In the genomic region with DNA sequence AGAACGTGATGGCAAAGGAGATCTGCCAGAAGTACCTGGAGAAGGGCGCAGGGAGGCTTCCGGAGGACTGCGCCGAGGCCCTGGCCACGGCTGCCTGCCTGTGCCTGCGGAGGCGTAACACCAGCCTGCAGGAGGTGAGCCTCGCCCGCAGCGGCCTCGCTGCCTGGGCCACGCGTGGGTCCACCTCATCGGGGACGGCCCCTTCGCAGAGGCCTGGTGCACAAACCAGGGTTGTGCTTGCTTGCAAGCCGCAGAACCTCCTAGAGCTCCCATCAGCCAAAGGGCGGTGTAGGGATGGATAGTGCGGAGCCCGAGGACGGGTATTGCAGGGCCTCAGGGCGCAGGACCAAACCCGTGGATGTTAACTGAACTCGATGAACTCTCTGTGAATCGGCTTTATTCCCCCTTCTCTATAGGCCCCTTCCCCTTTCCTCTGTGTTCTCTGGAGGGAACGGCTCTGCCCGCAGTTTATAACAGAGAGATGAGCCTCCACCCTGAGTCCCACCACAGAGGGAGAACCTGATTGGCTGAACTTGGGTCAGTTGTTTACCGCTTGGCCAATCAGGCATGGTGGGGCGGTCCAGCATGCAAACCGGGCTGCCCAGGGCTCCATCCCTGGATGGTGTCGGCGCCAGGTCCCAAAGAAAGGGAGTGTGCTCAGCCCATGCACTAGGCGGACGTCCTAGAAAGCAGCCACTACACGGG, we compare ENCODE assay signal across 2 cellular contexts.
TF ChIP-seq lines count a peak whose summit lies in the region.

No MANE protein-coding gene starts in this region.

TF ChIP-seq in HCT116, 20 proteins besides CTCF, POLR2A, EP300 and RAD21:
- TF ChIP-seq, protein P1, sequence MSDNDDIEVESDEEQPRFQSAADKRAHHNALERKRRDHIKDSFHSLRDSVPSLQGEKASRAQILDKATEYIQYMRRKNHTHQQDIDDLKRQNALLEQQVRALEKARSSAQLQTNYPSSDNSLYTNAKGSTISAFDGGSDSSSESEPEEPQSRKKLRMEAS (IDR thresholded peaks at IDR 0.05), result no peak
- no peak for TF ChIP-seq CEBPB (IDR thresholded peaks at IDR 0.05; ENCODE audit: low read depth)
- TF ChIP-seq EZH2 (IDR thresholded peaks at IDR 0.05), result no peak
- TF ChIP-seq ZFX (IDR thresholded peaks at IDR 0.05), result no peak
- no peak for TF ChIP-seq TCF7L2 (IDR thresholded peaks at IDR 0.05; ENCODE audit: borderline replicate concordance, extremely low read depth, insufficient read depth, insufficient read length)
- no peak for TF ChIP-seq SP1 (IDR thresholded peaks at IDR 0.05; ENCODE audit: low read depth)
- no peak for TF ChIP-seq ZNF274 (IDR thresholded peaks at IDR 0.05; ENCODE audit: low read depth, low read length)
- TF ChIP-seq ELF1 (IDR thresholded peaks at IDR 0.05; ENCODE audit: borderline replicate concordance, low read depth), result no peak
- TF ChIP-seq FOSL1 (IDR thresholded peaks at IDR 0.05; ENCODE audit: low read depth), result no peak
- TF ChIP-seq YY1 (IDR thresholded peaks at IDR 0.05; ENCODE audit: extremely low read depth, insufficient replicate concordance, low read depth, low read length), result no peak
- TF ChIP-seq, protein P2, sequence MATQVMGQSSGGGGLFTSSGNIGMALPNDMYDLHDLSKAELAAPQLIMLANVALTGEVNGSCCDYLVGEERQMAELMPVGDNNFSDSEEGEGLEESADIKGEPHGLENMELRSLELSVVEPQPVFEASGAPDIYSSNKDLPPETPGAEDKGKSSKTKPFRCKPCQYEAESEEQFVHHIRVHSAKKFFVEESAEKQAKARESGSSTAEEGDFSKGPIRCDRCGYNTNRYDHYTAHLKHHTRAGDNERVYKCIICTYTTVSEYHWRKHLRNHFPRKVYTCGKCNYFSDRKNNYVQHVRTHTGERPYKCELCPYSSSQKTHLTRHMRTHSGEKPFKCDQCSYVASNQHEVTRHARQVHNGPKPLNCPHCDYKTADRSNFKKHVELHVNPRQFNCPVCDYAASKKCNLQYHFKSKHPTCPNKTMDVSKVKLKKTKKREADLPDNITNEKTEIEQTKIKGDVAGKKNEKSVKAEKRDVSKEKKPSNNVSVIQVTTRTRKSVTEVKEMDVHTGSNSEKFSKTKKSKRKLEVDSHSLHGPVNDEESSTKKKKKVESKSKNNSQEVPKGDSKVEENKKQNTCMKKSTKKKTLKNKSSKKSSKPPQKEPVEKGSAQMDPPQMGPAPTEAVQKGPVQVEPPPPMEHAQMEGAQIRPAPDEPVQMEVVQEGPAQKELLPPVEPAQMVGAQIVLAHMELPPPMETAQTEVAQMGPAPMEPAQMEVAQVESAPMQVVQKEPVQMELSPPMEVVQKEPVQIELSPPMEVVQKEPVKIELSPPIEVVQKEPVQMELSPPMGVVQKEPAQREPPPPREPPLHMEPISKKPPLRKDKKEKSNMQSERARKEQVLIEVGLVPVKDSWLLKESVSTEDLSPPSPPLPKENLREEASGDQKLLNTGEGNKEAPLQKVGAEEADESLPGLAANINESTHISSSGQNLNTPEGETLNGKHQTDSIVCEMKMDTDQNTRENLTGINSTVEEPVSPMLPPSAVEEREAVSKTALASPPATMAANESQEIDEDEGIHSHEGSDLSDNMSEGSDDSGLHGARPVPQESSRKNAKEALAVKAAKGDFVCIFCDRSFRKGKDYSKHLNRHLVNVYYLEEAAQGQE (IDR thresholded peaks at IDR 0.05; ENCODE audit: low read depth), result no peak
- TF ChIP-seq EGR1 (IDR thresholded peaks at IDR 0.05; ENCODE audit: low read depth), result no peak
- no peak for TF ChIP-seq CBX3 (IDR thresholded peaks at IDR 0.05; ENCODE audit: low read depth)
- TF ChIP-seq, protein P3, sequence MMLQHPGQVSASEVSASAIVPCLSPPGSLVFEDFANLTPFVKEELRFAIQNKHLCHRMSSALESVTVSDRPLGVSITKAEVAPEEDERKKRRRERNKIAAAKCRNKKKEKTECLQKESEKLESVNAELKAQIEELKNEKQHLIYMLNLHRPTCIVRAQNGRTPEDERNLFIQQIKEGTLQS (IDR thresholded peaks at IDR 0.05), result no peak
- TF ChIP-seq POLR2AphosphoS5 (IDR thresholded peaks at IDR 0.05; ENCODE audit: low read depth, low read length), result no peak
- TF ChIP-seq SRF (IDR thresholded peaks at IDR 0.05; ENCODE audit: low read depth), result no peak
- TF ChIP-seq SIN3A (IDR thresholded peaks at IDR 0.05; ENCODE audit: low read depth), result no peak

TF ChIP-seq in WTC11, 78 proteins besides CTCF, POLR2A, EP300 and RAD21:
- TF ChIP-seq FOXP1 (CRISPR knock-in tag; IDR thresholded peaks at IDR 0.05; ENCODE audit: borderline replicate concordance) (0 out of 2 replicates have a peak, but pooled peaks have one; percentile 32), GABPB1 (CRISPR knock-in tag; IDR thresholded peaks at IDR 0.05) (no peak), FOXJ3 (CRISPR knock-in tag; IDR thresholded peaks at IDR 0.05; ENCODE audit: borderline replicate concordance) (no peak), ESRRA (CRISPR knock-in tag; IDR thresholded peaks at IDR 0.05; ENCODE audit: borderline replicate concordance) (no peak), ZNF263 (CRISPR knock-in tag; IDR thresholded peaks at IDR 0.05; ENCODE audit: low read depth) (no peak), HMGXB4 (CRISPR knock-in tag; IDR thresholded peaks at IDR 0.05) (no peak), ZBTB43 (CRISPR knock-in tag; IDR thresholded peaks at IDR 0.05) (no peak), TP53 (CRISPR knock-in tag; IDR thresholded peaks at IDR 0.05) (no peak), NFYB (CRISPR knock-in tag; conservative IDR thresholded peaks at IDR 0.05; ENCODE audit: low read depth) (peak; percentile 93), FOXK1 (CRISPR knock-in tag; IDR thresholded peaks at IDR 0.05) (0 out of 2 replicates have a peak, but pooled peaks have one; percentile 8), ZSCAN18 (CRISPR knock-in tag; IDR thresholded peaks at IDR 0.05) (no peak), ZNF396 (CRISPR knock-in tag; IDR thresholded peaks at IDR 0.05; ENCODE audit: borderline replicate concordance) (no peak), SMAD4 (CRISPR knock-in tag; IDR thresholded peaks at IDR 0.05) (no peak), HMGA2 (CRISPR knock-in tag; IDR thresholded peaks at IDR 0.05) (no peak), CREB1 (CRISPR knock-in tag; IDR thresholded peaks at IDR 0.05) (no peak), CBFB (CRISPR knock-in tag; IDR thresholded peaks at IDR 0.05; ENCODE audit: low read depth) (no peak)
- TF ChIP-seq, protein P4, sequence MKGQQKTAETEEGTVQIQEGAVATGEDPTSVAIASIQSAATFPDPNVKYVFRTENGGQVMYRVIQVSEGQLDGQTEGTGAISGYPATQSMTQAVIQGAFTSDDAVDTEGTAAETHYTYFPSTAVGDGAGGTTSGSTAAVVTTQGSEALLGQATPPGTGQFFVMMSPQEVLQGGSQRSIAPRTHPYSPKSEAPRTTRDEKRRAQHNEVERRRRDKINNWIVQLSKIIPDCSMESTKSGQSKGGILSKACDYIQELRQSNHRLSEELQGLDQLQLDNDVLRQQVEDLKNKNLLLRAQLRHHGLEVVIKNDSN (CRISPR knock-in tag; IDR thresholded peaks at IDR 0.05), result peak; percentile 22; the same call in 1 of the 2 replicates
- TF ChIP-seq, protein P5, sequence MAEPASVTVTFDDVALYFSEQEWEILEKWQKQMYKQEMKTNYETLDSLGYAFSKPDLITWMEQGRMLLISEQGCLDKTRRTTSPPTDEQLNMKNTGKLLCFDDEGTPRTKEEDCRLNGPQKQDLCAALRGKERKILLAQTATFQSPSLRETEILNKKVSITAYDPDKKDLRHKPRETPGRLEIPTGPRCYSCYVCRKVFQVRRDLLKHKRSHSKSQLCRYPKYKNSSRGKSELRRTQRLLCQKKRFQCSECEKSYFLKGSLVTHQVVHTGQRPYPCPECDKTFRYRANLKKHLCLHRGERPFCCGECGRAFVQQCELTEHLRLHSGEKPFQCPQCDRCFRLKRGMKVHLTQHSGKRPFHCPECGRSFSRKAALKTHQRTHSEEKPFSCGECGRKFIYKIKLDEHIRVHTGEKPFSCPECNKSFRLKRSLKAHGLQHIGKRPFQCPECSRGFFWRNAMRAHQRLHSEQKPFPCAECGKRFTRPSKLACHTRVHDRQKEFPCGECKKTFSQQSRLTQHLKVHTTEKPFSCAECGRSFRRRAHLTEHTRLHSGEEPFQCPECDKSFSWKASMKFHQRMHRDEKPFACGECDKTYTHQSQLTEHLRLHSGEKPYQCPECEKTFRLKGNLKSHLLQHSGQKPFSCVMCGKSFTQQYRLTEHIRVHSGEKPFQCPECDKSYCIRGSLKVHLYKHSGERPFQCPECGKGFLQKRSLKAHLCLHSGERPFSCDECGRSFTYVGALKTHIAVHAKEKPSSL (CRISPR knock-in tag; conservative IDR thresholded peaks at IDR 0.05), result no peak
